Comparison of ENCODE assay signal across 14 cellular contexts in genomic region chr2:105691942-105692341, GRCh38. TPM values are rescaled to one million over a fixed set of nuclear protein-coding genes. Genes with fewer than 3 reads are reported as not detected.
DNase-seq lines count a peak whose midpoint lies in the region; ATAC-seq and TF ChIP-seq lines count a peak whose summit lies in the region.
"Had no signal": no experiment of that assay in that cellular context is flagged by ENCODE, and none has a peak within 500 bp of the region (broad histone marks: within the 10 kb centered on the region; RNA-seq: fewer than 3 reads in every experiment).

No MANE protein-coding gene starts in this region.

- H3K23ac ChIP-seq in mesenchymal stem cell (ENCODE audit: low read length in 2 of 2), result no peak overlapping the region

- no peak overlapping the region for H2BK5ac ChIP-seq in mesenchymal stem cell (ENCODE audit: low read depth, low read length, poor library complexity, severe bottlenecking)

- H3K18ac ChIP-seq in mesenchymal stem cell (ENCODE audit: low read depth in 1 of 2, low read length in 2 of 2), result no peak overlapping the region

- H2BK15ac ChIP-seq in mesenchymal stem cell (ENCODE audit: low read depth, poor library complexity, severe bottlenecking), result no peak overlapping the region

- no peaks in the 10 kb centered on the region for H3F3A ChIP-seq in neural progenitor cell (ENCODE audit: low read depth)

- 86 to 91% methylated on average over 5 of the region's 5 CpGs for WGBS in lung, 2 donors
- WGBS in mesenchymal stem cell, result 61% methylated on average over 5 of the region's 5 CpGs

- no peak overlapping the region for H2BK120ac ChIP-seq in mesenchymal stem cell (ENCODE audit: low read depth, low read length)

- no peaks in the 10 kb centered on the region for H4K20me1 ChIP-seq in neural progenitor cell (ENCODE audit: low read depth)

- no peaks in the 10 kb centered on the region for H3K9me3 Mint-ChIP-seq in neural progenitor cell
- no peaks in the 10 kb centered on the region for H3K9me3 Mint-ChIP-seq in activated T-cell treated with anti-CD3 and anti-CD28 coated beads, Interleukin-2, amount 50 U/mL, for 4 hours
- H3K9me3 Mint-ChIP-seq: activated naive CD4-positive, alpha-beta T cell treated with anti-CD3 and anti-CD28 coated beads, Interleukin-2, amount 10 ng/mL, durations not matched to agents 7 days and 5 days had no signal

- H2AK5ac ChIP-seq in mesenchymal stem cell (ENCODE audit: low read length, severe bottlenecking), result no peak overlapping the region

- H3K4me2 ChIP-seq in neural progenitor cell, result no peak overlapping the region
- H3K4me2 ChIP-seq in mesenchymal stem cell (ENCODE audit: low read length, poor library complexity, severe bottlenecking), result no peak overlapping the region
- H3K4me2 ChIP-seq: SK-N-SH had no signal

- no peak overlapping the region for H2BK12ac ChIP-seq in mesenchymal stem cell (ENCODE audit: low read length in 2 of 2)

- H3K79me1 ChIP-seq in mesenchymal stem cell (replicated peaks; ENCODE audit: low read length, poor library complexity, severe bottlenecking), result no peaks in the 10 kb centered on the region

- no peaks in the 10 kb centered on the region for H3K27me3 ChIP-seq in lung (ENCODE audit: control insufficient read depth, insufficient read depth)
- no peaks in the 10 kb centered on the region for H3K27me3 ChIP-seq in neural progenitor cell
- no peaks in the 10 kb centered on the region for H3K27me3 ChIP-seq in foreskin keratinocyte
- H3K27me3 ChIP-seq in mesenchymal stem cell (ENCODE audit: control insufficient read depth in 1 of 2, insufficient read depth in 1 of 2, low read length in 2 of 2), result no peaks in the 10 kb centered on the region
- H3K27me3 ChIP-seq: brain microvascular endothelial cell had no signal

- H3K4me3 Mint-ChIP-seq in neural progenitor cell, result no peak overlapping the region
- H3K4me3 Mint-ChIP-seq in activated T-cell treated with anti-CD3 and anti-CD28 coated beads, Interleukin-2, amount 50 U/mL, for 4 hours, result no peak overlapping the region
- H3K4me3 Mint-ChIP-seq: activated naive CD4-positive, alpha-beta T cell treated with anti-CD3 and anti-CD28 coated beads, Interleukin-2, amount 10 ng/mL, durations not matched to agents 7 days and 5 days had no signal

- H3K27ac ChIP-seq in lung (ENCODE audit: low read depth in 1 of 2, low read length in 1 of 2), result no peak overlapping the region
- H3K27ac ChIP-seq in neural progenitor cell, result no peak overlapping the region
- H3K27ac ChIP-seq in foreskin keratinocyte, result no peak overlapping the region
- no peak overlapping the region for H3K27ac ChIP-seq in mesenchymal stem cell (ENCODE audit: low read length, poor library complexity, severe bottlenecking)
- H3K27ac ChIP-seq: brain microvascular endothelial cell, thoracic aorta had no signal

- H3K36me3 ChIP-seq in lung (ENCODE audit: control insufficient read depth in 2 of 2, insufficient read depth in 2 of 2, low read length in 2 of 2) (no peaks in the 10 kb centered on the region), neural progenitor cell (no peaks in the 10 kb centered on the region), mesenchymal stem cell (ENCODE audit: control insufficient read depth in 1 of 2, insufficient read depth in 2 of 2, low read depth in 1 of 2, low read length in 2 of 2) (no peaks in the 10 kb centered on the region)
- H3K36me3 ChIP-seq: brain microvascular endothelial cell, thoracic aorta had no signal

- H3K9ac ChIP-seq in neural progenitor cell (no peak overlapping the region), mesenchymal stem cell (ENCODE audit: low read length) (no peak overlapping the region)
- H3K9ac ChIP-seq: SK-N-SH had no signal

- H2AFZ ChIP-seq in neural progenitor cell (replicated peaks) (no peak overlapping the region), mesenchymal stem cell (ENCODE audit: low read depth, low read length) (no peak overlapping the region)

- no peak overlapping the region for H3K14ac ChIP-seq in mesenchymal stem cell (ENCODE audit: low read length in 2 of 2)

- DNase-seq in lung (ENCODE audit: low spot score) (peak; percentile 5), neural progenitor cell (ENCODE audit: low spot score) (no peak), foreskin keratinocyte (no peak), mesenchymal stem cell (no peak)
- DNase-seq in activated T-cell treated with anti-CD3 and anti-CD28 coated beads, Interleukin-2, amount 50 U/mL, for 4 hours, result no peak
- DNase-seq: activated naive CD4-positive, alpha-beta T cell treated with anti-CD3 and anti-CD28 coated beads, Interleukin-2, amount 10 ng/mL, durations not matched to agents 7 days and 5 days; brain microvascular endothelial cell; NCI-H446 treated with DMSO at 0.1 percent for 48 hours; OCI-M1; SK-N-SH had no signal

- H3K36me3 Mint-ChIP-seq in neural progenitor cell, result peaks cover 2% of the 10 kb centered on the region
- no peaks in the 10 kb centered on the region for H3K36me3 Mint-ChIP-seq in activated T-cell treated with anti-CD3 and anti-CD28 coated beads, Interleukin-2, amount 50 U/mL, for 4 hours (ENCODE audit: insufficient read depth)
- H3K36me3 Mint-ChIP-seq: activated naive CD4-positive, alpha-beta T cell treated with anti-CD3 and anti-CD28 coated beads, Interleukin-2, amount 10 ng/mL, durations not matched to agents 7 days and 5 days had no signal

- H3K4me3 ChIP-seq in lung, result no peak overlapping the region
- H3K4me3 ChIP-seq in neural progenitor cell, result no peak overlapping the region
- H3K4me3 ChIP-seq in mesenchymal stem cell (ENCODE audit: insufficient read depth in 1 of 2, low read depth in 1 of 2, low read length in 2 of 2), result no peak overlapping the region
- H3K4me3 ChIP-seq: thoracic aorta had no signal

- H3K27me3 Mint-ChIP-seq in neural progenitor cell (ENCODE audit: insufficient read depth, low read depth), result peaks cover 2% of the 10 kb centered on the region
- no peaks in the 10 kb centered on the region for H3K27me3 Mint-ChIP-seq in activated T-cell treated with anti-CD3 and anti-CD28 coated beads, Interleukin-2, amount 50 U/mL, for 4 hours (ENCODE audit: low read depth)

- H3K79me2 ChIP-seq in neural progenitor cell (ENCODE audit: low read depth), result no peaks in the 10 kb centered on the region

- H3K27ac Mint-ChIP-seq in neural progenitor cell, result no peak overlapping the region
- H3K27ac Mint-ChIP-seq: activated naive CD4-positive, alpha-beta T cell treated with anti-CD3 and anti-CD28 coated beads, Interleukin-2, amount 10 ng/mL, durations not matched to agents 7 days and 5 days had no signal

- peak; percentile 64 for ATAC-seq in GM18511 (IDR thresholded peaks at IDR 0.05; ENCODE audit: unreplicated experiment)
- ATAC-seq in GM21723 (IDR thresholded peaks at IDR 0.05; ENCODE audit: unreplicated experiment), result peak; percentile 61
- ATAC-seq in HG03457 (IDR thresholded peaks at IDR 0.05; ENCODE audit: unreplicated experiment), result peak; percentile 65
- ATAC-seq in lung (ENCODE audit: insufficient read depth, low FRiP score), result no peak
- ATAC-seq in foreskin keratinocyte, result no peak
- ATAC-seq in activated T-cell treated with anti-CD3 and anti-CD28 coated beads, Interleukin-2, amount 50 U/mL, for 4 hours, result no peak

- H4K91ac ChIP-seq in mesenchymal stem cell (ENCODE audit: low read length), result no peak overlapping the region

- TF ChIP-seq CTCF in lung (IDR thresholded peaks at IDR 0.05; ENCODE audit: control extremely low read depth, extremely low read depth) (no peak), neural progenitor cell (IDR thresholded peaks at IDR 0.05) (no peak), foreskin keratinocyte (conservative IDR thresholded peaks at IDR 0.05) (no peak)

- no peak overlapping the region for H3K4ac ChIP-seq in mesenchymal stem cell (ENCODE audit: low read depth in 1 of 2, low read length in 2 of 2)

- no peak overlapping the region for H4K8ac ChIP-seq in mesenchymal stem cell (ENCODE audit: low read length)

- peaks cover 9% of the 10 kb centered on the region for H3K4me1 Mint-ChIP-seq in neural progenitor cell
- no peaks in the 10 kb centered on the region for H3K4me1 Mint-ChIP-seq in activated T-cell treated with anti-CD3 and anti-CD28 coated beads, Interleukin-2, amount 50 U/mL, for 4 hours (ENCODE audit: low read depth)
- H3K4me1 Mint-ChIP-seq: activated naive CD4-positive, alpha-beta T cell treated with anti-CD3 and anti-CD28 coated beads, Interleukin-2, amount 10 ng/mL, durations not matched to agents 7 days and 5 days had no signal

- H3K9me3 ChIP-seq in lung (ENCODE audit: control insufficient read depth in 2 of 2, insufficient read depth in 1 of 2, low read length in 1 of 2) (no peaks in the 10 kb centered on the region), neural progenitor cell (ENCODE audit: low read depth) (no peaks in the 10 kb centered on the region), mesenchymal stem cell (ENCODE audit: control insufficient read depth, low read length) (no peaks in the 10 kb centered on the region)
- H3K9me3 ChIP-seq: SK-N-SH, thoracic aorta had no signal

- H3K4me1 ChIP-seq in lung (ENCODE audit: control insufficient read depth in 2 of 2, insufficient read depth in 2 of 2, low read length in 2 of 2) (no peaks in the 10 kb centered on the region), neural progenitor cell (no peaks in the 10 kb centered on the region), foreskin keratinocyte (no peaks in the 10 kb centered on the region), mesenchymal stem cell (ENCODE audit: control insufficient read depth, insufficient read depth, low read depth, low read length) (peaks cover 3% of the 10 kb centered on the region)

RNA-seq across cellular contexts. Expression of gene NCK2, which starts 52.8 kb away (rescaled TPM):
- total RNA-seq in lung (10 to 100 TPM; 32.3 to 54.4 TPM), neural progenitor cell (ENCODE audit: low replicate concordance) (26.2 and 32.8 TPM in 2 replicates), foreskin keratinocyte (46.0 and 66.3 TPM in 2 replicates)
- polyA plus RNA-seq in lung (10 to 100 TPM; 19.3 to 35.6 TPM), foreskin keratinocyte (32.0 and 44.1 TPM in 2 replicates)
- 67.1 TPM for polyA plus RNA-seq in mesenchymal stem cell (2013, experiment 1 of 2)
- 65.5 TPM for polyA plus RNA-seq in mesenchymal stem cell (2013, experiment 2 of 2)
- total RNA-seq in activated T-cell treated with anti-CD3 and anti-CD28 coated beads, Interleukin-2, amount 50 U/mL, for 4 hours, result 10 to 100 TPM; 71.6 to 79.1 (median 73.5) TPM

Comparison
In these comparisons a context has a peak if more than half of its experiments do, and no peak if none do; other contexts are left out.
1. ATAC-seq: peak in GM18511 (single experiment), GM21723 (single experiment) and HG03457 (single experiment); none in lung (single experiment), foreskin keratinocyte (single experiment) and activated T-cell treated with anti-CD3 and anti-CD28 coated beads, Interleukin-2, amount 50 U/mL, for 4 hours (0 of 2).